Comparison of ENCODE assay signal across 15 cellular contexts in the genomic region with DNA sequence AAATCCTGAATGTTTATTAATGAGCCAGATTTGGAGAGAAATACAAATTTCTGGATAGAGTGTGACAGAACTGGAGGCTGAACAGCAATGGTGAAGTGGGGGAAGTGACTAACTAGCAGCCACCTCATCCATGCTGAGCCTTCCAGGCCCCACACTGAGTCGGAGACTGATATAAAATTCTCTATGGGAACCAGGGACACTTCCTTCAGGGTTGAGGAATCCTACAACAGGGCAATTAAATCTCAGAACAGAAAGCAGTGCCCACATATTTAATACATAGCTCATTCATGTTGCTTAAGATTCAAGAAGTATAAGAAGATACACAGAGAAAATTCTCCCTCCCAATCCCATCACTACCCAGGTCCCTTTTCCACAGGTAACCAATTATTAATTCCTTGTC. TPM values are rescaled to one million over a fixed set of nuclear protein-coding genes. Genes with fewer than 3 reads are reported as not detected.
DNase-seq lines count a peak whose midpoint lies in the region; TF ChIP-seq lines count a peak whose summit lies in the region.
"Had no signal": no experiment of that assay in that cellular context is flagged by ENCODE, and none has a peak within 500 bp of the region (broad histone marks: within the 10 kb centered on the region; RNA-seq: fewer than 3 reads in every experiment).

No MANE protein-coding gene starts in this region.

- WGBS in stomach, 5 donors = 84 to 100% (median 92%) methylated on average over 1 of the region's 1 CpG

- TF ChIP-seq CTCF in AG10803 (conservative IDR thresholded peaks at IDR 0.05; ENCODE audit: low read length) (no peak), choroid plexus epithelial cell (conservative IDR thresholded peaks at IDR 0.05; ENCODE audit: low read depth, low read length) (no peak), stomach (IDR thresholded peaks at IDR 0.05) (no peak)

- intact Hi-C loops in stomach (cut with DNase I; ENCODE audit: low total_unique reads) = no loop called here

- TF ChIP-seq POLR2A in stomach (IDR thresholded peaks at IDR 0.05) = no peak

- no peak overlapping the region for H3K27ac ChIP-seq in stomach
- H3K27ac ChIP-seq: BLaER1, body of pancreas, testis had no signal

- H3K4me3 ChIP-seq in AG10803 (ENCODE audit: low read length) (no peak overlapping the region), MG63 (no peak overlapping the region), choroid plexus epithelial cell (ENCODE audit: low read depth, low read length) (no peak overlapping the region), stomach (no peak overlapping the region)
- H3K4me3 ChIP-seq: BLaER1, body of pancreas, testis had no signal

- H3K9me3 ChIP-seq in MG63 = no peaks in the 10 kb centered on the region
- no peaks in the 10 kb centered on the region for H3K9me3 ChIP-seq in stomach
- H3K9me3 ChIP-seq: BLaER1, body of pancreas, testis had no signal

- H3K36me3 ChIP-seq in MG63 (no peaks in the 10 kb centered on the region), stomach (no peaks in the 10 kb centered on the region)
- H3K36me3 ChIP-seq: BLaER1 had no signal

- peaks cover 0 to 3% (median 0%) of the 10 kb centered on the region in 4 donors for H3K4me1 ChIP-seq in stomach
- H3K4me1 ChIP-seq: BLaER1, body of pancreas, testis had no signal

- TF ChIP-seq EP300 in stomach (IDR thresholded peaks at IDR 0.05) = no peak

- H3K27me3 ChIP-seq in MG63 (no peaks in the 10 kb centered on the region), stomach (no peaks in the 10 kb centered on the region)
- H3K27me3 ChIP-seq: BLaER1, body of pancreas, testis had no signal

- peak; percentile 73 for DNase-seq in AG10803 (ENCODE audit: low read depth)
- DNase-seq in MG63 = peak; percentile 76
- DNase-seq in choroid plexus epithelial cell (ENCODE audit: low read depth) = peak; percentile 62
- peak; percentile 84 for DNase-seq in kidney tubule cell (ENCODE audit: low spot score)
- no peak for DNase-seq in effector CD8-positive, alpha-beta T cell (lab: John Stamatoyannopoulos, UW)
- DNase-seq in HuH-7.5 (ENCODE audit: low spot score) = no peak
- no peak for DNase-seq in stomach
- no peak for DNase-seq in mesenteric fat pad (ENCODE audit: low spot score)
- DNase-seq: activated effector memory CD4-positive, alpha-beta T cell treated with anti-CD3 and anti-CD28 coated beads, Interleukin-2, amount 50 U/mL, for 16 hours; body of pancreas; DMS79; effector memory CD8-positive, alpha-beta T cell; left colon; testis had no signal

RNA-seq across cellular contexts. Expression of a gene that starts 49.3 kb away (rescaled TPM):
- total RNA-seq in MG63 (2014; rRNA removed; shearing (Covaris generic); ENCODE audit: low replicate concordance) = 17.1 and 26.8 TPM in 2 replicates
- total RNA-seq in stomach (10 to 100 TPM in 4 of 5 donors, 1 to 10 TPM in 1; 6.7 to 36.0 (median 22.8) TPM), mesenteric fat pad (39.0 TPM)
- 10 to 100 TPM in 1 of 3 donors, 1 to 10 TPM in 2; 5.3 to 10.1 (median 7.2) TPM for polyA plus RNA-seq in stomach

Comparison
In these comparisons a context has a peak if more than half of its experiments do, and no peak if none do; other contexts are left out.
1. DNase-seq: peak in AG10803 (single experiment), MG63 (single experiment), choroid plexus epithelial cell (single experiment) and kidney tubule cell (single experiment); none in effector CD8-positive, alpha-beta T cell (single experiment), HuH-7.5 (single experiment), stomach (single experiment) and mesenteric fat pad (single experiment).